1 cellular context compared by ENCODE assay signal in the genomic region with DNA sequence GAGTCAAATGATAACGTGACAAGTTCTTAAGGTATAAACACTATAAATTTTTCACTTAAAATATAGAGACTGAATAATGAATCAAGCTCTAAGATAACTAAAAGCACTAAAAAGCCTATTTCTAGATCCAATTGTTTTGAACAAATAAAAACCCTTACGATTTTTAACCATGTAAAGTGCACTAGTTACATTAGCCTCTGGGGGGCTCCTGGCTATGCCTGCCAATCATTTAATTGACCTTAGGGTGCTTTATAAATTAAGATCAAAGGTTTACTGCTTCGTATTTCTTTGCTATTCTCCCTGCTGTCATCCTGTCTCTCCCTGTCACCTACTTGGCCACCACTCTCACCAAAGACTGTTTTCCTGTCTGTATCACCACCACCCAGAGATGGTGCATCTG.
TF ChIP-seq lines count a peak whose summit lies in the region.

No MANE protein-coding gene starts in this region.

TF ChIP-seq in HCT116, 20 proteins besides CTCF, POLR2A, EP300 and RAD21:
- TF ChIP-seq YY1 (IDR thresholded peaks at IDR 0.05; ENCODE audit: extremely low read depth, insufficient replicate concordance, low read depth, low read length) (no peak), TCF7L2 (IDR thresholded peaks at IDR 0.05; ENCODE audit: borderline replicate concordance, extremely low read depth, insufficient read depth, insufficient read length) (no peak), ELF1 (IDR thresholded peaks at IDR 0.05; ENCODE audit: borderline replicate concordance, low read depth) (no peak), SRF (IDR thresholded peaks at IDR 0.05; ENCODE audit: low read depth) (no peak), JUND (IDR thresholded peaks at IDR 0.05) (no peak), MAX (IDR thresholded peaks at IDR 0.05) (no peak), EZH2phosphoT487 (IDR thresholded peaks at IDR 0.05; ENCODE audit: borderline replicate concordance) (no peak), CBX3 (IDR thresholded peaks at IDR 0.05; ENCODE audit: low read depth) (no peak), POLR2AphosphoS5 (IDR thresholded peaks at IDR 0.05; ENCODE audit: low read depth, low read length) (no peak), SP1 (IDR thresholded peaks at IDR 0.05; ENCODE audit: low read depth) (no peak), EZH2 (IDR thresholded peaks at IDR 0.05) (no peak), FOSL1 (IDR thresholded peaks at IDR 0.05; ENCODE audit: low read depth) (no peak), ZFX (IDR thresholded peaks at IDR 0.05) (no peak)
- TF ChIP-seq, protein P1, sequence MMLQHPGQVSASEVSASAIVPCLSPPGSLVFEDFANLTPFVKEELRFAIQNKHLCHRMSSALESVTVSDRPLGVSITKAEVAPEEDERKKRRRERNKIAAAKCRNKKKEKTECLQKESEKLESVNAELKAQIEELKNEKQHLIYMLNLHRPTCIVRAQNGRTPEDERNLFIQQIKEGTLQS (IDR thresholded peaks at IDR 0.05) = no peak
- TF ChIP-seq, protein P2, sequence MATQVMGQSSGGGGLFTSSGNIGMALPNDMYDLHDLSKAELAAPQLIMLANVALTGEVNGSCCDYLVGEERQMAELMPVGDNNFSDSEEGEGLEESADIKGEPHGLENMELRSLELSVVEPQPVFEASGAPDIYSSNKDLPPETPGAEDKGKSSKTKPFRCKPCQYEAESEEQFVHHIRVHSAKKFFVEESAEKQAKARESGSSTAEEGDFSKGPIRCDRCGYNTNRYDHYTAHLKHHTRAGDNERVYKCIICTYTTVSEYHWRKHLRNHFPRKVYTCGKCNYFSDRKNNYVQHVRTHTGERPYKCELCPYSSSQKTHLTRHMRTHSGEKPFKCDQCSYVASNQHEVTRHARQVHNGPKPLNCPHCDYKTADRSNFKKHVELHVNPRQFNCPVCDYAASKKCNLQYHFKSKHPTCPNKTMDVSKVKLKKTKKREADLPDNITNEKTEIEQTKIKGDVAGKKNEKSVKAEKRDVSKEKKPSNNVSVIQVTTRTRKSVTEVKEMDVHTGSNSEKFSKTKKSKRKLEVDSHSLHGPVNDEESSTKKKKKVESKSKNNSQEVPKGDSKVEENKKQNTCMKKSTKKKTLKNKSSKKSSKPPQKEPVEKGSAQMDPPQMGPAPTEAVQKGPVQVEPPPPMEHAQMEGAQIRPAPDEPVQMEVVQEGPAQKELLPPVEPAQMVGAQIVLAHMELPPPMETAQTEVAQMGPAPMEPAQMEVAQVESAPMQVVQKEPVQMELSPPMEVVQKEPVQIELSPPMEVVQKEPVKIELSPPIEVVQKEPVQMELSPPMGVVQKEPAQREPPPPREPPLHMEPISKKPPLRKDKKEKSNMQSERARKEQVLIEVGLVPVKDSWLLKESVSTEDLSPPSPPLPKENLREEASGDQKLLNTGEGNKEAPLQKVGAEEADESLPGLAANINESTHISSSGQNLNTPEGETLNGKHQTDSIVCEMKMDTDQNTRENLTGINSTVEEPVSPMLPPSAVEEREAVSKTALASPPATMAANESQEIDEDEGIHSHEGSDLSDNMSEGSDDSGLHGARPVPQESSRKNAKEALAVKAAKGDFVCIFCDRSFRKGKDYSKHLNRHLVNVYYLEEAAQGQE (IDR thresholded peaks at IDR 0.05; ENCODE audit: low read depth) = no peak
- TF ChIP-seq, protein P3, sequence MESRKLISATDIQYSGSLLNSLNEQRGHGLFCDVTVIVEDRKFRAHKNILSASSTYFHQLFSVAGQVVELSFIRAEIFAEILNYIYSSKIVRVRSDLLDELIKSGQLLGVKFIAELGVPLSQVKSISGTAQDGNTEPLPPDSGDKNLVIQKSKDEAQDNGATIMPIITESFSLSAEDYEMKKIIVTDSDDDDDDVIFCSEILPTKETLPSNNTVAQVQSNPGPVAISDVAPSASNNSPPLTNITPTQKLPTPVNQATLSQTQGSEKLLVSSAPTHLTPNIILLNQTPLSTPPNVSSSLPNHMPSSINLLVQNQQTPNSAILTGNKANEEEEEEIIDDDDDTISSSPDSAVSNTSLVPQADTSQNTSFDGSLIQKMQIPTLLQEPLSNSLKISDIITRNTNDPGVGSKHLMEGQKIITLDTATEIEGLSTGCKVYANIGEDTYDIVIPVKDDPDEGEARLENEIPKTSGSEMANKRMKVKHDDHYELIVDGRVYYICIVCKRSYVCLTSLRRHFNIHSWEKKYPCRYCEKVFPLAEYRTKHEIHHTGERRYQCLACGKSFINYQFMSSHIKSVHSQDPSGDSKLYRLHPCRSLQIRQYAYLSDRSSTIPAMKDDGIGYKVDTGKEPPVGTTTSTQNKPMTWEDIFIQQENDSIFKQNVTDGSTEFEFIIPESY (IDR thresholded peaks at IDR 0.05; ENCODE audit: extremely low read depth, insufficient replicate concordance, low read length) = no peak
